8 cellular contexts compared by ENCODE assay signal in the genomic region with DNA sequence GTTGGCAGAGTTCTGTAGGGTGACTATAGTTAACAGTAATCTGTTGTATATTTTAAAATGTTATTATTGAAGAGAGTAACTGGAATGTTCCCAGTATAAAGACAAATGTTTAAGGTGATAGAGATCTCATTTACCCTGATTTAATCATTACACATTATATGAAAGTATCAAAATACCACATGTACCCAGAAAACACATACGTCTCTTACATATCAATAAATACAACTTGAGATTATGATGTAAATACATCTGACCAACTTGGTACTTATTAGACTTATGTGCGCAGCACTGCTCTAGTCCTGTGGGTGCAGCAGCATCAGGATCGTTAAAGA. TPM values are rescaled to one million over a fixed set of nuclear protein-coding genes. Genes with fewer than 3 reads are reported as not detected.
DNase-seq lines count a peak whose midpoint lies in the region; ATAC-seq and TF ChIP-seq lines count a peak whose summit lies in the region.

No MANE protein-coding gene starts in this region.

- H3K36me3 Mint-ChIP-seq in natural killer cell treated with Interleukin-12 subunit alpha and Interleukin-12 subunit beta and Interleukin-15 and Interleukin-18, amount 100 ng/mL, for 72 hours: peaks cover 27% of the 10 kb centered on the region

- no peaks in the 10 kb centered on the region for H3K27me3 Mint-ChIP-seq in natural killer cell treated with Interleukin-12 subunit alpha and Interleukin-12 subunit beta and Interleukin-15 and Interleukin-18, amount 100 ng/mL, for 72 hours

- peak overlapping the region; percentile 99 for H3K4me3 Mint-ChIP-seq in natural killer cell treated with Interleukin-12 subunit alpha and Interleukin-12 subunit beta and Interleukin-15 and Interleukin-18, amount 100 ng/mL, for 72 hours

- peaks cover 41 to 45% of the 10 kb centered on the region in 2 donors for H3K4me1 Mint-ChIP-seq in natural killer cell treated with Interleukin-12 subunit alpha and Interleukin-12 subunit beta and Interleukin-15 and Interleukin-18, amount 100 ng/mL, for 72 hours (ENCODE audit: low read depth in 2 of 2)

- TF ChIP-seq CTCF in BE2C (IDR thresholded peaks at IDR 0.05; ENCODE audit: low read depth, low read length) (no peak), LNCaP clone FGC (IDR thresholded peaks at IDR 0.05; ENCODE audit: control insufficient read depth, extremely low read depth, insufficient read depth) (no peak), dorsolateral prefrontal cortex (IDR thresholded peaks at IDR 0.05 in 54 of 56, conservative IDR thresholded peaks at IDR 0.05 in 2 of 56; ENCODE audit: low read depth in 1 of 56, partially characterized antibody in 56 of 56) (no peak)

- no peaks in the 10 kb centered on the region for H3K9me3 Mint-ChIP-seq in natural killer cell treated with Interleukin-12 subunit alpha and Interleukin-12 subunit beta and Interleukin-15 and Interleukin-18, amount 100 ng/mL, for 72 hours

- peaks cover 14% of the 10 kb centered on the region for H3K36me3 ChIP-seq in BE2C

- H3K4me3 ChIP-seq in BE2C (ENCODE audit: low read depth, low read length) (peak overlapping the region; percentile 76), LNCaP clone FGC (ENCODE audit: low read depth, low read length) (peak overlapping the region; percentile 78), dorsolateral prefrontal cortex (peak overlapping the region; percentile 67 to 100 (median 86))

- H3K4me1 ChIP-seq in BE2C: no peaks in the 10 kb centered on the region

- H3K27ac Mint-ChIP-seq in natural killer cell treated with Interleukin-12 subunit alpha and Interleukin-12 subunit beta and Interleukin-15 and Interleukin-18, amount 100 ng/mL, for 72 hours: peak overlapping the region; percentile 94 to 96

- intact Hi-C loops in dorsolateral prefrontal cortex (cut with DNase I): loop anchor here in 1 of 2 donors (5.0 kb wide), 1 partner anchor 66 kb away; the partner anchor contains the start of gene ERRFI1

- no peak for ATAC-seq in natural killer cell treated with Interleukin-12 subunit alpha and Interleukin-12 subunit beta and Interleukin-15 and Interleukin-18, amount 100 ng/mL, for 72 hours
- ATAC-seq in HG02870 (IDR thresholded peaks at IDR 0.05; ENCODE audit: unreplicated experiment) (no peak), HG03175 (IDR thresholded peaks at IDR 0.05; ENCODE audit: unreplicated experiment) (no peak)

- H3K27ac ChIP-seq in dorsolateral prefrontal cortex: peak overlapping the region; percentile 5 to 98 (median 92)

- H3K27me3 ChIP-seq in BE2C (no peaks in the 10 kb centered on the region), dorsolateral prefrontal cortex (no peaks in the 10 kb centered on the region)

- no peak for DNase-seq in BE2C
- no peak for DNase-seq in LNCaP clone FGC (ENCODE audit: low read depth)
- DNase-seq in dorsolateral prefrontal cortex: no peak
- DNase-seq in natural killer cell treated with Interleukin-12 subunit alpha and Interleukin-12 subunit beta and Interleukin-15 and Interleukin-18, amount 100 ng/mL, for 72 hours (ENCODE audit: low spot score): no peak
- DNase-seq in NCI-H774 (lab: John Stamatoyannopoulos, UW): no peak
- DNase-seq in amniotic stem cell (lab: John Stamatoyannopoulos, UW): no peak

- H3K9me3 ChIP-seq in BE2C: no peaks in the 10 kb centered on the region

RNA-seq across cellular contexts. Expression of gene PARK7, which starts 0.7 kb away (rescaled TPM):
- polyA plus RNA-seq in BE2C (2012; ENCODE audit: insufficient read depth, insufficient read length, low read depth): 331 TPM
- total RNA-seq in dorsolateral prefrontal cortex: 100 to 1,000 TPM; 184 to 358 (median 294) TPM
- 100 to 1,000 TPM; 417 to 446 TPM for total RNA-seq in natural killer cell treated with Interleukin-12 subunit alpha and Interleukin-12 subunit beta and Interleukin-15 and Interleukin-18, amount 100 ng/mL, for 72 hours

RNA-seq across cellular contexts. Expression of gene TNFRSF9, which starts 20.2 kb away (rescaled TPM):
- 0.17 TPM for polyA plus RNA-seq in BE2C (2012; ENCODE audit: insufficient read depth, insufficient read length, low read depth)
- under 1 TPM in 15 of 120 experiments, not detected in 105; 0.08 to 0.41 (median 0.23) TPM for total RNA-seq in dorsolateral prefrontal cortex
- 100 to 1,000 TPM; 126 to 462 TPM for total RNA-seq in natural killer cell treated with Interleukin-12 subunit alpha and Interleukin-12 subunit beta and Interleukin-15 and Interleukin-18, amount 100 ng/mL, for 72 hours

Comparison
In these comparisons a context has a peak if more than half of its experiments do, and no peak if none do; other contexts are left out.
1. RNA of gene TNFRSF9, which starts 20.2 kb away (total RNA-seq): 126 to 462 TPM in natural killer cell treated with Interleukin-12 subunit alpha and Interleukin-12 subunit beta and Interleukin-15 and Interleukin-18, amount 100 ng/mL, for 72 hours; 0.08 to 0.41 TPM in dorsolateral prefrontal cortex; every median in the first group is over 10 times any median in the second.
2. Peak in every context shown above with its lines, with median percentiles within 50 percentile points of each other: H3K4me3 ChIP-seq.